ENCODE assay signal across 1 cellular context in the genomic region with DNA sequence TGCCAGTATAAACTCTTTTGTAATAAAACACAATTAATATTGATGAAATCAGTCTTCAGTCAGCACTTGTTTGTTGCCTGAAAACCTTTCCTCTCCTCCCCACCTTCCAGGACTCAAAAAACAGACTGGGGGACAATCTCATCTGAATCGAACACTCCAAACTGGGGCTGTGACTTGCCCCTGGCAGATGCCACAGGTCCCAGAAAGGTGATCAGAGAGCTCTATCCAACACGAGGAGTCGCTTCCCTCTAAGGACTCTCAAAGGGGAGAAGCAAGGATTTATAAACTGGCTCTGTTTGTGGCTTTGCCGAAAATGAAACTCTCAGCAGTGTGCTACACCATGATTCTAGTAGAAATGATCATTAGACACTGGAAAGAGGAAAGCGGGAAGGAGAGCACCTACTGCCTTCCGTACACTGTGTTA.
TF ChIP-seq lines count a peak whose summit lies in the region.

No MANE protein-coding gene starts in this region.

TF ChIP-seq in endothelial cell of umbilical vein, 7 proteins besides CTCF, POLR2A, EP300 and RAD21:
- no peak for TF ChIP-seq POLR2AphosphoS5 (IDR thresholded peaks at IDR 0.05; ENCODE audit: insufficient read depth, low read depth, low read length)
- no peak for TF ChIP-seq GATA2 (IDR thresholded peaks at IDR 0.05; ENCODE audit: insufficient read depth, insufficient read length, low read depth, low read length)
- TF ChIP-seq JUN (IDR thresholded peaks at IDR 0.05; ENCODE audit: borderline replicate concordance, insufficient read depth, insufficient read length, low read depth) = no peak
- TF ChIP-seq MYC (IDR thresholded peaks at IDR 0.05; ENCODE audit: low read depth, low read length) = no peak
- TF ChIP-seq FOS (IDR thresholded peaks at IDR 0.05; ENCODE audit: borderline replicate concordance, insufficient read depth, low read length) = no peak
- no peak for TF ChIP-seq EZH2 (IDR thresholded peaks at IDR 0.05; ENCODE audit: borderline replicate concordance, low read depth, low read length, severe bottlenecking)
- TF ChIP-seq, protein P1, sequence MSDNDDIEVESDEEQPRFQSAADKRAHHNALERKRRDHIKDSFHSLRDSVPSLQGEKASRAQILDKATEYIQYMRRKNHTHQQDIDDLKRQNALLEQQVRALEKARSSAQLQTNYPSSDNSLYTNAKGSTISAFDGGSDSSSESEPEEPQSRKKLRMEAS (IDR thresholded peaks at IDR 0.05; ENCODE audit: insufficient read depth, insufficient read length) = no peak
